Comparison of ENCODE assay signal across 7 cellular contexts in genomic region chr3:101828289-101828688, GRCh38. TPM values are rescaled to one million over a fixed set of nuclear protein-coding genes. Genes with fewer than 3 reads are reported as not detected.
A peak's percentile ranks its signal among the peaks of the same experiment; 100 is the strongest.
DNase-seq lines count a peak whose midpoint lies in the region; ATAC-seq and TF ChIP-seq lines count a peak whose summit lies in the region.

No MANE protein-coding gene starts in this region.

- 11% methylated on average over 3 of the region's 3 CpGs for WGBS in right cardiac atrium

- TF ChIP-seq CTCF in WI38 (IDR thresholded peaks at IDR 0.05; ENCODE audit: low read depth, low read length) = no peak

- ATAC-seq in right cardiac atrium = no peak
- ATAC-seq in stimulated activated memory B cell treated with anti-CD40 and anti-IgM and Interleukin-4, amounts not matched to agents 10 μg/mL and 1 μg/mL and 100 μg/mL, for 72 hours = no peak

- no peak overlapping the region for H3K27ac ChIP-seq in right cardiac atrium (ENCODE audit: low read length)

- peaks cover 60% of the 10 kb centered on the region for H3K36me3 Mint-ChIP-seq in stimulated activated memory B cell treated with anti-CD40 and anti-IgM and Interleukin-4, amounts not matched to agents 10 μg/mL and 1 μg/mL and 100 μg/mL, for 72 hours

- intact Hi-C loops in right cardiac atrium (cut with DNase I) = no loop called here

- CTCF ChIA-PET in HEK293T (lab: Yijun Ruan, JAX) = no interaction called here

- DNase-seq in HEK293T (ENCODE audit: extremely low spot score) (no peak), right cardiac atrium (no peak), NOMO-1 treated with DMSO at 0.1 percent for 48 hours (lab: John Stamatoyannopoulos, UW; ENCODE audit: unreplicated experiment) (no peak), NAMALWA (ENCODE audit: low spot score) (no peak), germinal center (ENCODE audit: low spot score) (no peak)

- H3K9me3 Mint-ChIP-seq in stimulated activated memory B cell treated with anti-CD40 and anti-IgM and Interleukin-4, amounts not matched to agents 10 μg/mL and 1 μg/mL and 100 μg/mL, for 72 hours = no peaks in the 10 kb centered on the region

- H3K9me3 ChIP-seq in right cardiac atrium (ENCODE audit: control insufficient read depth, low read length) = no peaks in the 10 kb centered on the region

- peaks cover 63% of the 10 kb centered on the region for H3K4me1 Mint-ChIP-seq in stimulated activated memory B cell treated with anti-CD40 and anti-IgM and Interleukin-4, amounts not matched to agents 10 μg/mL and 1 μg/mL and 100 μg/mL, for 72 hours

- H3K27me3 Mint-ChIP-seq in stimulated activated memory B cell treated with anti-CD40 and anti-IgM and Interleukin-4, amounts not matched to agents 10 μg/mL and 1 μg/mL and 100 μg/mL, for 72 hours = no peaks in the 10 kb centered on the region

- H3K4me3 ChIP-seq in WI38 (ENCODE audit: low read depth, low read length) (peak overlapping the region; percentile 60), right cardiac atrium (ENCODE audit: low read length) (peak overlapping the region; percentile 95)

- no peaks in the 10 kb centered on the region for H3K27me3 ChIP-seq in right cardiac atrium (ENCODE audit: control insufficient read depth, insufficient read depth)

- H3K4me3 Mint-ChIP-seq in stimulated activated memory B cell treated with anti-CD40 and anti-IgM and Interleukin-4, amounts not matched to agents 10 μg/mL and 1 μg/mL and 100 μg/mL, for 72 hours = peak overlapping the region; percentile 97

- peaks cover 2% of the 10 kb centered on the region for H3K4me1 ChIP-seq in right cardiac atrium (ENCODE audit: control insufficient read depth, insufficient read depth, low read length)

- POLR2A ChIA-PET in HEK293T (lab: Yijun Ruan, JAX) = interaction anchor here (0.8 to 1.2 kb wide), 4 partner anchors 11 to 261 kb away, joined by 3 to 7 read pairs (median 4); partner anchors contain the start of gene NFKBIZ

- H3K27ac Mint-ChIP-seq in stimulated activated memory B cell treated with anti-CD40 and anti-IgM and Interleukin-4, amounts not matched to agents 10 μg/mL and 1 μg/mL and 100 μg/mL, for 72 hours = peak overlapping the region; percentile 97

TF ChIP-seq in HEK293T, 16 proteins besides CTCF, POLR2A, EP300 and RAD21:
- TF ChIP-seq BHLHE40 (IDR thresholded peaks at IDR 0.05; ENCODE audit: borderline replicate concordance) (no peak), ARNT (IDR thresholded peaks at IDR 0.05) (no peak), ZNF384 (IDR thresholded peaks at IDR 0.05) (no peak), PKNOX1 (IDR thresholded peaks at IDR 0.05) (peak; percentile 89), HDGF (IDR thresholded peaks at IDR 0.05; ENCODE audit: borderline replicate concordance) (no peak), NFRKB (IDR thresholded peaks at IDR 0.05) (no peak), ELF4 (IDR thresholded peaks at IDR 0.05) (no peak), LEF1 (IDR thresholded peaks at IDR 0.05; ENCODE audit: borderline replicate concordance) (no peak), L3MBTL2 (conservative IDR thresholded peaks at IDR 0.05) (no peak), SUZ12 (IDR thresholded peaks at IDR 0.05) (no peak), CTBP1 (IDR thresholded peaks at IDR 0.05; ENCODE audit: borderline replicate concordance) (peak; percentile 78), FOXM1 (IDR thresholded peaks at IDR 0.05; ENCODE audit: borderline replicate concordance) (no peak)

RNA-seq across cellular contexts. Expression of gene NFKBIZ, which starts 21.0 kb away (rescaled TPM):
- 10 to 100 TPM; 14.2 to 28.4 (median 20.7) TPM for total RNA-seq in right cardiac atrium
- polyA plus RNA-seq in right cardiac atrium = 9.5 TPM

RNA-seq across cellular contexts. Expression of gene NXPE3, which starts 49.3 kb away (rescaled TPM):
- total RNA-seq in right cardiac atrium = 10 to 100 TPM; 34.7 to 53.3 (median 49.0) TPM
- polyA plus RNA-seq in right cardiac atrium = 26.8 TPM
